ENCODE assay signal across 17 cellular contexts in the genomic region with DNA sequence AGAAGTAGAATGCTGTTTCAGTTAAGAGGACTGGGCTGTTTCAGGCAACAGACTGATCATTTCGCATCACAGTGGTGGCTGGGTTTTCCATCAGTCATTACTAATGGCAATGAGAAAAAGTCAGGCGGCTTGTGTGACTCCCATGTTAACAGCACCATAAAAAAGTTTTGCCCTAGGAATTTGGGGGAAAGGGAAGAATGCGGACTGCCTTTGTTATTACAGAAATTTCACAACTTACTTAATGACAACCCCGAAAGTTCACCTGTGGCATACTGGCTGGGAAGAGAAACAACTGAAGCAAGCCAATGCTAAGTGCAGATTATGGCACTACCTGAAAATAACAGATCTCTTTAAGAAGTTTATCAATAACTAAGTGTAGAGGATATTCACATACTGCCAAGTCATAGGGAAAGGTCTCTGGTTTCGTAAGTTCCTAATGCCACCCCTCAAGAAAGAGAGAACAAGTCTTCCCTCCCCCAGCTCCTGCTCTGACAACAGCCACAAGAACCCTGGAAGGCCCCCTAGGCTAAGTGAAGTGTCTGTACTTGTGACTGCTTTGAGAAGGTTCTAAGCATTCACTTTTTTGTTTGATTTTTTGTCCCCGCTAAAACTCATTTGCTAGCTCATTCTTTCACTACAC. TPM values are rescaled to one million over a fixed set of nuclear protein-coding genes. Genes with fewer than 3 reads are reported as not detected.
DNase-seq lines count a peak whose midpoint lies in the region; ATAC-seq and TF ChIP-seq lines count a peak whose summit lies in the region.
"Had no signal": no experiment of that assay in that cellular context is flagged by ENCODE, and none has a peak within 500 bp of the region (broad histone marks: within the 10 kb centered on the region; RNA-seq: fewer than 3 reads in every experiment).

No MANE protein-coding gene starts in this region.

- H3K27ac Mint-ChIP-seq in IgD-negative memory B cell: peak overlapping the region in 2 of 3 donors; percentile 6 to 33
- no peak overlapping the region for H3K27ac Mint-ChIP-seq in osteocyte (ENCODE audit: unreplicated experiment)
- H3K27ac Mint-ChIP-seq: activated T-cell treated with anti-CD3 and anti-CD28 coated beads, Interleukin-2, amount 50 U/mL, for 72 hours; HFFc6 had no signal

- H3K4me1 Mint-ChIP-seq in IgD-negative memory B cell: peaks cover 9 to 11% (median 9%) of the 10 kb centered on the region in 3 donors
- H3K4me1 Mint-ChIP-seq in osteocyte (ENCODE audit: unreplicated experiment): no peaks in the 10 kb centered on the region

- peak; percentile 2 for DNase-seq in osteocyte (ENCODE audit: extremely low spot score, unreplicated experiment)
- no peak for DNase-seq in posterior cingulate gyrus
- DNase-seq in NCI-H1105 treated with DMSO at 0.1 percent for 48 hours (lab: John Stamatoyannopoulos, UW): no peak
- DNase-seq: activated CD4-positive, alpha-beta T cell treated with anti-CD3 and anti-CD28 coated beads for 4 hours; activated T-cell treated with anti-CD3 and anti-CD28 coated beads, Interleukin-2, amount 50 U/mL, for 72 hours; aorta; CD4-positive, CD25-positive, alpha-beta regulatory T cell; effector CD8-positive, alpha-beta T cell; HFFc6; NCI-H1694 treated with DMSO at 0.1 percent for 48 hours; sigmoid colon; substantia nigra; SW 1271 had no signal

- H3K27me3 Mint-ChIP-seq in IgD-negative memory B cell: no peaks in the 10 kb centered on the region
- no peaks in the 10 kb centered on the region for H3K27me3 Mint-ChIP-seq in osteocyte (ENCODE audit: unreplicated experiment)
- H3K27me3 Mint-ChIP-seq: CD4-positive, CD25-positive, alpha-beta regulatory T cell had no signal

- ATAC-seq in GM19452 (IDR thresholded peaks at IDR 0.05; ENCODE audit: unreplicated experiment) (peak; percentile 67), HG02938 (IDR thresholded peaks at IDR 0.05; ENCODE audit: unreplicated experiment) (peak; percentile 81), GM18517 (IDR thresholded peaks at IDR 0.05; ENCODE audit: unreplicated experiment) (no peak)
- ATAC-seq: activated T-cell treated with anti-CD3 and anti-CD28 coated beads, Interleukin-2, amount 50 U/mL, for 72 hours had no signal

- H3K9me3 Mint-ChIP-seq in IgD-negative memory B cell (no peaks in the 10 kb centered on the region), osteocyte (ENCODE audit: unreplicated experiment) (no peaks in the 10 kb centered on the region)
- H3K9me3 Mint-ChIP-seq: activated T-cell treated with anti-CD3 and anti-CD28 coated beads, Interleukin-2, amount 50 U/mL, for 72 hours; CD4-positive, CD25-positive, alpha-beta regulatory T cell; HFFc6 had no signal

- no peak for TF ChIP-seq CTCF in osteocyte (IDR thresholded peaks at IDR 0.05)

- intact Hi-C loops in posterior cingulate gyrus (cut with DNase I): no loop called here

- no peak overlapping the region for H3K4me3 Mint-ChIP-seq in IgD-negative memory B cell
- no peak overlapping the region for H3K4me3 Mint-ChIP-seq in osteocyte (ENCODE audit: unreplicated experiment)
- H3K4me3 Mint-ChIP-seq: activated T-cell treated with anti-CD3 and anti-CD28 coated beads, Interleukin-2, amount 50 U/mL, for 72 hours; CD4-positive, CD25-positive, alpha-beta regulatory T cell; HFFc6 had no signal

- H3K36me3 Mint-ChIP-seq in IgD-negative memory B cell (peaks cover 6% of the 10 kb centered on the region), osteocyte (ENCODE audit: unreplicated experiment) (peaks cover 41% of the 10 kb centered on the region)

RNA-seq across cellular contexts. Expression of a gene that starts 40.5 kb away (rescaled TPM):
- polyA plus RNA-seq in IgD-negative memory B cell: 23.0 TPM
- total RNA-seq in osteocyte: 3.1 and 3.5 TPM in 2 replicates
